ENCODE assay signal across 5 cellular contexts in genomic region chr2:1873343-1873742, GRCh38.
"Had no signal": no experiment of that assay in that cellular context is flagged by ENCODE, and none has a peak within 500 bp of the region (broad histone marks: within the 10 kb centered on the region; RNA-seq: fewer than 3 reads in every experiment).

No MANE protein-coding gene starts in this region.

- ATAC-seq: GM23338, K562 had no signal

- DNase-seq: H9, HCEC 1CT, IMR-90 had no signal

- H3K9me3 Mint-ChIP-seq: GM23338, H9 had no signal

- H3K4me2 ChIP-seq: GM23338 had no signal

- H3K27ac Mint-ChIP-seq: GM23338, H9 had no signal

- H3K4me3 Mint-ChIP-seq: GM23338, H9 had no signal

- H2AFZ ChIP-seq: GM23338 had no signal

- H3K4me3 ChIP-seq: GM23338, K562 had no signal
